ENCODE assay signal across 1 cellular context in the genomic region with DNA sequence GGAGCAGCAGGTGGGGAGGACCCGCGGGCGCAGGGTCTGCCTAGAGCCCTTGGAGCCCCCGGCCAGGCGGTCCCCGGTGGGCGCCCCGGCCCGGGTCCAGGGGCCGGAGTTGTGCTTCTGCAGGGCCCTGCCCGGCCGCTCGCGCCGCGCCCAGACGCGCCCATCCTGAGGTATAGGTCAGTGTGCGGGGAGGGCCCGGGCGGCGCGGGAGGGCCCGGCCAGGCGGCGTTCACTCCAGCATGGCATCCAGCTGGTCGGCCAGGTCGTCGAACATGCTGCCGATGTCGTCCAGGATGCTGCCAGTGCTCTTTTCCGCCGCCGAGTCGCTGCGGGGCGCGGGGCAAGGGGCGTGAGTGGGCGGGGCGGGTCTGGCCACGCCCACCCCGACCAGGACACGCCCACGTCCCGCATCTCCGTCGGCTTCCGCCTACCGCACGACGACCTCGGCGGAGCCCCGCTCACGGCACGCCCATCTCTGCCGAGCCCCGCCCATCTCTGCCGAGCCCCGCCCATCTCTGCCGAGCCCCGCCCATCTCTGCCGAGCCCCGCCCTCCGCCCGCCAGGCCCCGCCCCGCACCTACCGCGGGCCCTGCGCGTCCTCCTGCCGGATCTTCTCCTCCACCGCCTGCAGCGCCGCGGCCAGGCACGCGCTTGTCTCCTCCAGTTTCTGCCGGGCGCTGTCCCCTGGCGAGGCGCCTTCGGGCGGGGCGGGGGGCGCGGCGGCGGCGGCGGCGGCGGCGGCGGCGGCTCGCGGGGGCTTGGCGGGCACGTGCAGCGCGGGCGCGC.
TF ChIP-seq lines count a peak whose summit lies in the region.

No MANE protein-coding gene starts in this region.

TF ChIP-seq in HepG2, 621 proteins besides CTCF, POLR2A, EP300 and RAD21:
- TF ChIP-seq ZBTB38 (CRISPR knock-in tag; IDR thresholded peaks at IDR 0.05) (0 out of 2 replicates have a peak, but pooled peaks have one; percentile 58), AGO2 (optimal IDR thresholded peaks at IDR 0.05; ENCODE audit: low read depth, low read length) (peak; percentile 45), SOX5 (CRISPR knock-in tag; IDR thresholded peaks at IDR 0.05; ENCODE audit: borderline replicate concordance) (no peak), SP1 (IDR thresholded peaks at IDR 0.05) (no peak), SP1 (CRISPR knock-in tag; IDR thresholded peaks at IDR 0.05) (peak; percentile 62; the same call in 1 of the 2 replicates), NAIF1 (CRISPR knock-in tag; IDR thresholded peaks at IDR 0.05; ENCODE audit: borderline replicate concordance) (no peak), RBFOX2 (IDR thresholded peaks at IDR 0.05; ENCODE audit: low read depth, low read length) (0 out of 2 replicates have a peak, but pooled peaks have one; percentile 7)
- TF ChIP-seq, protein P1, sequence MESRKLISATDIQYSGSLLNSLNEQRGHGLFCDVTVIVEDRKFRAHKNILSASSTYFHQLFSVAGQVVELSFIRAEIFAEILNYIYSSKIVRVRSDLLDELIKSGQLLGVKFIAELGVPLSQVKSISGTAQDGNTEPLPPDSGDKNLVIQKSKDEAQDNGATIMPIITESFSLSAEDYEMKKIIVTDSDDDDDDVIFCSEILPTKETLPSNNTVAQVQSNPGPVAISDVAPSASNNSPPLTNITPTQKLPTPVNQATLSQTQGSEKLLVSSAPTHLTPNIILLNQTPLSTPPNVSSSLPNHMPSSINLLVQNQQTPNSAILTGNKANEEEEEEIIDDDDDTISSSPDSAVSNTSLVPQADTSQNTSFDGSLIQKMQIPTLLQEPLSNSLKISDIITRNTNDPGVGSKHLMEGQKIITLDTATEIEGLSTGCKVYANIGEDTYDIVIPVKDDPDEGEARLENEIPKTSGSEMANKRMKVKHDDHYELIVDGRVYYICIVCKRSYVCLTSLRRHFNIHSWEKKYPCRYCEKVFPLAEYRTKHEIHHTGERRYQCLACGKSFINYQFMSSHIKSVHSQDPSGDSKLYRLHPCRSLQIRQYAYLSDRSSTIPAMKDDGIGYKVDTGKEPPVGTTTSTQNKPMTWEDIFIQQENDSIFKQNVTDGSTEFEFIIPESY (CRISPR knock-in tag; IDR thresholded peaks at IDR 0.05), result peak; percentile 90; the same call in 1 of the 2 replicates
TF ChIP-seq in HepG2: peak in this region for 5.
